1 cellular context compared by ENCODE assay signal in genomic region chr1:155135416-155136197, GRCh38.
TF ChIP-seq lines count a peak whose summit lies in the region.

Gene SLC50A1 (plus strand): TSS chr1:155135852. CDS start chr1:155135912, 60 bp downstream.

TF ChIP-seq in HepG2, 621 proteins besides CTCF, POLR2A, EP300 and RAD21 (continued from another document and continues in another):
- TF ChIP-seq ZNF318 (CRISPR knock-in tag; IDR thresholded peaks at IDR 0.05) (peak; percentile 74), ZNF232 (CRISPR knock-in tag; IDR thresholded peaks at IDR 0.05; ENCODE audit: borderline replicate concordance) (no peak; the same call in 1 of the 2 replicates), MIXL1 (CRISPR knock-in tag; IDR thresholded peaks at IDR 0.05) (peak; percentile 17; the same call in 1 of the 2 replicates), ZNF451 (CRISPR knock-in tag; IDR thresholded peaks at IDR 0.05) (0 out of 2 replicates have a peak, but pooled peaks have one; percentile 53), KAT2B (IDR thresholded peaks at IDR 0.05; ENCODE audit: borderline replicate concordance, low read depth, low read length) (no peak), ZNF850 (CRISPR knock-in tag; conservative IDR thresholded peaks at IDR 0.05) (no peak), KLF12 (CRISPR knock-in tag; IDR thresholded peaks at IDR 0.05; ENCODE audit: borderline replicate concordance) (no peak), HES4 (CRISPR knock-in tag; IDR thresholded peaks at IDR 0.05; ENCODE audit: borderline replicate concordance) (no peak; the same call in 1 of the 2 replicates), HMG20B (CRISPR knock-in tag; conservative IDR thresholded peaks at IDR 0.05) (no peak), ZNF768 (CRISPR knock-in tag; IDR thresholded peaks at IDR 0.05) (peak; percentile 10; the same call in 1 of the 2 replicates), ATF1 (CRISPR knock-in tag; IDR thresholded peaks at IDR 0.05) (no peak; the same call in 1 of the 2 replicates), THAP8 (CRISPR knock-in tag; IDR thresholded peaks at IDR 0.05; ENCODE audit: borderline replicate concordance) (0 out of 2 replicates have a peak, but pooled peaks have one; percentile 14), NFAT5 (CRISPR knock-in tag; IDR thresholded peaks at IDR 0.05) (peak; percentile 54; the same call in 1 of the 2 replicates), DMTF1 (CRISPR knock-in tag; IDR thresholded peaks at IDR 0.05) (0 out of 2 replicates have a peak, but pooled peaks have one; percentile 77), IRX3 (CRISPR knock-in tag; IDR thresholded peaks at IDR 0.05; ENCODE audit: borderline replicate concordance, low read depth) (peak; percentile 35; the same call in 1 of the 2 replicates), RARG (CRISPR knock-in tag; IDR thresholded peaks at IDR 0.05; ENCODE audit: low read depth) (no peak), SALL2 (CRISPR knock-in tag; IDR thresholded peaks at IDR 0.05) (no peak), SIN3B (IDR thresholded peaks at IDR 0.05; ENCODE audit: low read length) (no peak), SP5 (CRISPR knock-in tag; IDR thresholded peaks at IDR 0.05; ENCODE audit: borderline replicate concordance, low read depth) (peak; percentile 79), SNAPC2 (CRISPR knock-in tag; IDR thresholded peaks at IDR 0.05) (no peak; the same call in 1 of the 2 replicates), ZBTB42 (CRISPR knock-in tag; IDR thresholded peaks at IDR 0.05) (no peak), ARHGAP35 (CRISPR knock-in tag; IDR thresholded peaks at IDR 0.05; ENCODE audit: borderline replicate concordance) (peak; percentile 73; the same call in 1 of the 2 replicates), NFE2L1 (CRISPR knock-in tag; IDR thresholded peaks at IDR 0.05; ENCODE audit: borderline replicate concordance) (no peak), DNMT3B (CRISPR knock-in tag; conservative IDR thresholded peaks at IDR 0.05) (peak; percentile 73; the same call in 1 of the 2 replicates), SNRNP70 (IDR thresholded peaks at IDR 0.05; ENCODE audit: low read depth, low read length) (no peak), TCF7L2 (IDR thresholded peaks at IDR 0.05; ENCODE audit: low read depth, low read length) (no peak), EED (CRISPR knock-in tag; IDR thresholded peaks at IDR 0.05) (no peak), XRCC5 (optimal IDR thresholded peaks at IDR 0.05; ENCODE audit: low read length) (no peak), ETV6 (CRISPR knock-in tag; conservative IDR thresholded peaks at IDR 0.05) (no peak), HDAC1 (CRISPR knock-in tag; IDR thresholded peaks at IDR 0.05) (peak; percentile 14), HNF4A (CRISPR knock-in tag; IDR thresholded peaks at IDR 0.05) (no peak; the same call in 1 of the 2 replicates), ZNF552 (CRISPR knock-in tag; IDR thresholded peaks at IDR 0.05; ENCODE audit: borderline replicate concordance) (no peak), POGZ (CRISPR knock-in tag; IDR thresholded peaks at IDR 0.05) (peak; percentile 57; the same call in 1 of the 2 replicates), ZBTB3 (CRISPR knock-in tag; IDR thresholded peaks at IDR 0.05; ENCODE audit: borderline replicate concordance, low read depth) (peak; percentile 94), ZBTB26 (CRISPR knock-in tag; IDR thresholded peaks at IDR 0.05; ENCODE audit: borderline replicate concordance) (no peak; the same call in 1 of the 2 replicates)
